Comparison of ENCODE assay signal across 3 cellular contexts in the genomic region with DNA sequence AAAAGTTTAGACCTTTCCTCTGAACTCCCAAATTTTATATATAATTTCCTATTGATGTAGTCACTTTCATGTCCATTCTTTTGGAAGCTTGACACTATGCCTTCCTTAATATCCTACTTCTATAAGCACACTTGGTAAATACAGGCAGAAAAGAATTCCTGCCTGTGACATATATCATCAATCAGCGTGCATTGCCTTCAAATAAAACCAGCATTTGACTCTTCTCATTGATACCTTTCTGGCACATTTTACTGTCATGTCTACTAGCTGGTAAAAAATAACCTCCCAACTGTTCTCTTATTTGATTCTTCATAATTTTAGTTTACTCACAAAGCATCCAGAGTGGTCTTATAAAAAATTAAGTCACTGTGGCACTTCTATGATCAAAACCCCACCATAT.
"Had no signal": no experiment of that assay in that cellular context is flagged by ENCODE, and none has a peak within 500 bp of the region (broad histone marks: within the 10 kb centered on the region; RNA-seq: fewer than 3 reads in every experiment).

No MANE protein-coding gene starts in this region.

- DNase-seq: GDM1, GF-D8 had no signal

- ATAC-seq: GM12878 had no signal

- H3K4me3 ChIP-seq: GM12878 had no signal
